Comparison of ENCODE assay signal across 19 cellular contexts in the genomic region with DNA sequence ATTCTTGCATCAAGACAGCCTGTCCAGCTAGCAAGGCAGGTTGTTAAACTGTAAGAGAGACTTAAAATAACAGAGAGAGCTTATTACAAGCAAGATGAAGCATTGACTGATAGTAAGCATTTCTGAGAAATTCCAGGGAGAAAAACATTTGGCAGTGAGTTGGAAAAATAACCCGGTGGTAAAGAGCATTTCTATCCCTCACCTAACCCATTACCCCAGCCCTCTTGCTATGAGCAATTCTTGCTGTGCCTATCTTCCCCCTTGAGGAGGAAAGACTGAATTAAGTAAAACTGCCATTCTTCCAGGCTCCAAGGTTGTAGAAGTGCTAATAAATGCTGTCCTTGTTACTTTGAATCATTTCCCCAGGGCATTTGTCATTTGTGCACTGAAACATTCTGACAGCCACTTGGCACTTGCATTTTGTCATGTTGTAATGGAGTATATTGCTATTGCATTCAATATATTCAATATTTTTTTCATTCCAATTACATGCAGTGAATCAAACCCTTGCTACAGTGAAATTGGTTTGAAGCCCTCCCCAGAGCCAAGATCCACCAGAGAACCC.
DNase-seq lines count a peak whose midpoint lies in the region; ATAC-seq and TF ChIP-seq lines count a peak whose summit lies in the region.
"Had no signal": no experiment of that assay in that cellular context is flagged by ENCODE, and none has a peak within 500 bp of the region (broad histone marks: within the 10 kb centered on the region; RNA-seq: fewer than 3 reads in every experiment).

No MANE protein-coding gene starts in this region.

- peaks cover 8% of the 10 kb centered on the region for H3K27me3 Mint-ChIP-seq in GM23338 (ENCODE audit: insufficient read depth, low read depth, poor library complexity)
- H3K27me3 Mint-ChIP-seq in brain = no peaks in the 10 kb centered on the region
- H3K27me3 Mint-ChIP-seq: CD4-positive, alpha-beta T cell had no signal

- no peak overlapping the region for H2AFZ ChIP-seq in GM23338

- intact Hi-C loops in A673 (cut with micrococcal nuclease; ENCODE audit: unreplicated experiment) = no loop called here

- no TSS peak for BruUV-seq in A673 (replicated peaks; lab: Mats Ljungman, UMichigan)

- peaks cover 12% of the 10 kb centered on the region for H3K9me2 ChIP-seq in GM23338 (ENCODE audit: insufficient read depth)

- TF ChIP-seq CTCF in A673 (conservative IDR thresholded peaks at IDR 0.05; ENCODE audit: low read depth, low read length) (no peak), GM23338 (conservative IDR thresholded peaks at IDR 0.05; ENCODE audit: low read depth in 2 of 2) (no peak), brain (conservative IDR thresholded peaks at IDR 0.05) (no peak)

- no peaks in the 10 kb centered on the region for H3F3A ChIP-seq in GM23338 (replicated peaks; ENCODE audit: low read depth)

- DNase-seq in A673 (ENCODE audit: low spot score) (peak; percentile 4), GM23338 (ENCODE audit: low spot score) (no peak), retina (peak; percentile 40), COR-L47 (lab: John Stamatoyannopoulos, UW) (no peak), OCI-M2 (lab: John Stamatoyannopoulos, UW; ENCODE audit: unreplicated experiment) (no peak)
- DNase-seq: AML-193; BE2C; Calu3; CD4-positive, alpha-beta T cell; CD8-positive, alpha-beta memory T cell; DMS53; DMS79 treated with DMSO at 0.1 percent for 48 hours; GF-D8; GOT3; H7; HCEC 1CT had no signal

- H3K4me3 ChIP-seq in A673 (ENCODE audit: low read depth, low read length, poor library complexity, severe bottlenecking) = no peak overlapping the region
- no peak overlapping the region for H3K4me3 ChIP-seq in GM23338
- H3K4me3 ChIP-seq: BLaER1 treated with 17β-estradiol and CSF1 and Interleukin-3, amounts not matched to agents 10 nM and 100 nM had no signal

- H3K36me3 ChIP-seq in A673 (ENCODE audit: insufficient read depth, low read length, poor library complexity, severe bottlenecking) = no peaks in the 10 kb centered on the region
- no peaks in the 10 kb centered on the region for H3K36me3 ChIP-seq in GM23338 (ENCODE audit: insufficient read depth)
- H3K36me3 ChIP-seq: BE2C; BLaER1 treated with 17β-estradiol and CSF1 and Interleukin-3, amounts not matched to agents 10 nM and 100 nM had no signal

- H3K79me2 ChIP-seq in GM23338 (replicated peaks; ENCODE audit: insufficient read depth) = no peaks in the 10 kb centered on the region

- POLR2A ChIA-PET in A673 (lab: Charles Lee; ENCODE audit: low non-redundant PET) = no interaction called here

- H3K36me3 Mint-ChIP-seq in GM23338 (ENCODE audit: low read depth) (no peaks in the 10 kb centered on the region), brain (no peaks in the 10 kb centered on the region)
- H3K36me3 Mint-ChIP-seq: CD14-positive monocyte; CD8-positive, alpha-beta memory T cell had no signal

- ATAC-seq in GM23338 = no peak

- no peak overlapping the region for H3K27ac ChIP-seq in A673 (ENCODE audit: low read depth, low read length, poor library complexity, severe bottlenecking)
- 0 out of 2 replicates have a peak overlapping the region, but pooled peaks have one; percentile 51 for H3K27ac ChIP-seq in GM23338 (ENCODE audit: low read depth)
- H3K27ac ChIP-seq: BLaER1 treated with 17β-estradiol and CSF1 and Interleukin-3, amounts not matched to agents 10 nM and 100 nM had no signal

- no peaks in the 10 kb centered on the region for H3K9me3 ChIP-seq in A673 (ENCODE audit: low read depth, low read length, poor library complexity, severe bottlenecking)
- H3K9me3 ChIP-seq: BE2C; BLaER1 treated with 17β-estradiol and CSF1 and Interleukin-3, amounts not matched to agents 10 nM and 100 nM had no signal

- no peak overlapping the region for H3K4me2 ChIP-seq in GM23338
- H3K4me2 ChIP-seq: BLaER1 treated with 17β-estradiol and CSF1 and Interleukin-3, amounts not matched to agents 10 nM and 100 nM had no signal

- H3K9me3 Mint-ChIP-seq in GM23338 (no peaks in the 10 kb centered on the region), brain (no peaks in the 10 kb centered on the region)
- H3K9me3 Mint-ChIP-seq: CD14-positive monocyte; CD4-positive, alpha-beta T cell; CD8-positive, alpha-beta memory T cell had no signal

- H3K27ac Mint-ChIP-seq in GM23338 = no peak overlapping the region
- H3K27ac Mint-ChIP-seq in brain = peak overlapping the region in 4 of 5 experiments; percentile 14 to 90 (median 48)
- H3K27ac Mint-ChIP-seq: CD14-positive monocyte; CD4-positive, alpha-beta T cell had no signal

- H3K4me1 Mint-ChIP-seq in GM23338 (peaks cover 47% of the 10 kb centered on the region), brain (peaks cover 10% of the 10 kb centered on the region)
- H3K4me1 Mint-ChIP-seq: CD14-positive monocyte; CD8-positive, alpha-beta memory T cell had no signal

- no peak overlapping the region for H3K4me3 Mint-ChIP-seq in GM23338
- peak overlapping the region in 1 of 5 experiments; percentile 36 for H3K4me3 Mint-ChIP-seq in brain
- H3K4me3 Mint-ChIP-seq: CD14-positive monocyte; CD4-positive, alpha-beta T cell; CD8-positive, alpha-beta memory T cell had no signal

- no peaks in the 10 kb centered on the region for H4K20me1 ChIP-seq in GM23338 (replicated peaks; ENCODE audit: insufficient read depth)
- H4K20me1 ChIP-seq: BLaER1 treated with 17β-estradiol and CSF1 and Interleukin-3, amounts not matched to agents 10 nM and 100 nM had no signal

- H3K4me1 ChIP-seq in A673 (ENCODE audit: insufficient read depth, low read length, poor library complexity, severe bottlenecking) (no peaks in the 10 kb centered on the region), GM23338 (ENCODE audit: insufficient read depth) (peaks cover 40% of the 10 kb centered on the region)
- H3K4me1 ChIP-seq: BE2C had no signal

- H3K27me3 ChIP-seq in A673 (replicated peaks; ENCODE audit: insufficient read depth, low read depth, low read length, poor library complexity) = peaks cover under 1% of the 10 kb centered on the region
- H3K27me3 ChIP-seq in GM23338 (ENCODE audit: insufficient read depth) = no peaks in the 10 kb centered on the region
- H3K27me3 ChIP-seq: BE2C; BLaER1 treated with 17β-estradiol and CSF1 and Interleukin-3, amounts not matched to agents 10 nM and 100 nM had no signal

- CTCF ChIA-PET in A673 (lab: Charles Lee) = no interaction called here

TF ChIP-seq in GM23338, 12 proteins besides CTCF, POLR2A, EP300 and RAD21:
- TF ChIP-seq, protein P1, sequence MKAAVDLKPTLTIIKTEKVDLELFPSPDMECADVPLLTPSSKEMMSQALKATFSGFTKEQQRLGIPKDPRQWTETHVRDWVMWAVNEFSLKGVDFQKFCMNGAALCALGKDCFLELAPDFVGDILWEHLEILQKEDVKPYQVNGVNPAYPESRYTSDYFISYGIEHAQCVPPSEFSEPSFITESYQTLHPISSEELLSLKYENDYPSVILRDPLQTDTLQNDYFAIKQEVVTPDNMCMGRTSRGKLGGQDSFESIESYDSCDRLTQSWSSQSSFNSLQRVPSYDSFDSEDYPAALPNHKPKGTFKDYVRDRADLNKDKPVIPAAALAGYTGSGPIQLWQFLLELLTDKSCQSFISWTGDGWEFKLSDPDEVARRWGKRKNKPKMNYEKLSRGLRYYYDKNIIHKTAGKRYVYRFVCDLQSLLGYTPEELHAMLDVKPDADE (IDR thresholded peaks at IDR 0.05) = no peak
- no peak for TF ChIP-seq CREB1 (CRISPR knock-in tag; IDR thresholded peaks at IDR 0.05; ENCODE audit: low read depth)
- no peak for TF ChIP-seq POLR2AphosphoS5 (IDR thresholded peaks at IDR 0.05; ENCODE audit: low read depth)

Comparison
In these comparisons a context has a peak if more than half of its experiments do, and no peak if none do; other contexts are left out.
1. DNase-seq: peak in A673 (single experiment) and retina (single experiment); none in GM23338 (single experiment), COR-L47 (single experiment) and OCI-M2 (single experiment).